In genomic region chr2:112296407-112296806, GRCh38 we compare ENCODE assay signal across 1 cellular context.
TF ChIP-seq lines count a peak whose summit lies in the region.

No MANE protein-coding gene starts in this region.

TF ChIP-seq in IMR-90, 13 proteins besides CTCF, POLR2A, EP300 and RAD21 (continued from another document):
- TF ChIP-seq MAZ (IDR thresholded peaks at IDR 0.05; ENCODE audit: borderline replicate concordance, low read depth, low read length), result no peak
- 0 out of 2 replicates have a peak, but pooled peaks have one; percentile 38 for TF ChIP-seq MAFK (IDR thresholded peaks at IDR 0.05; ENCODE audit: low read depth, low read length)
